ENCODE assay signal across 1 cellular context in genomic region chr1:40451238-40451585, GRCh38.
TF ChIP-seq lines count a peak whose summit lies in the region.

No MANE protein-coding gene starts in this region.

TF ChIP-seq in endothelial cell of umbilical vein, 7 proteins besides CTCF, POLR2A, EP300 and RAD21 (continued from another document):
- TF ChIP-seq FOS (IDR thresholded peaks at IDR 0.05; ENCODE audit: borderline replicate concordance, insufficient read depth, low read length) (no peak), MAX (IDR thresholded peaks at IDR 0.05; ENCODE audit: insufficient read depth, insufficient read length) (no peak), EZH2 (IDR thresholded peaks at IDR 0.05; ENCODE audit: borderline replicate concordance, low read depth, low read length, severe bottlenecking) (no peak), JUN (IDR thresholded peaks at IDR 0.05; ENCODE audit: borderline replicate concordance, insufficient read depth, insufficient read length, low read depth) (no peak), GATA2 (IDR thresholded peaks at IDR 0.05; ENCODE audit: insufficient read depth, insufficient read length, low read depth, low read length) (no peak)
